ENCODE assay signal across 1 cellular context in genomic region chr2:53787911-53788289, GRCh38.
TF ChIP-seq lines count a peak whose summit lies in the region.

No MANE protein-coding gene starts in this region.

TF ChIP-seq in GM12878, 131 proteins besides CTCF, POLR2A, EP300 and RAD21 (continued from another document):
- TF ChIP-seq, protein P1, sequence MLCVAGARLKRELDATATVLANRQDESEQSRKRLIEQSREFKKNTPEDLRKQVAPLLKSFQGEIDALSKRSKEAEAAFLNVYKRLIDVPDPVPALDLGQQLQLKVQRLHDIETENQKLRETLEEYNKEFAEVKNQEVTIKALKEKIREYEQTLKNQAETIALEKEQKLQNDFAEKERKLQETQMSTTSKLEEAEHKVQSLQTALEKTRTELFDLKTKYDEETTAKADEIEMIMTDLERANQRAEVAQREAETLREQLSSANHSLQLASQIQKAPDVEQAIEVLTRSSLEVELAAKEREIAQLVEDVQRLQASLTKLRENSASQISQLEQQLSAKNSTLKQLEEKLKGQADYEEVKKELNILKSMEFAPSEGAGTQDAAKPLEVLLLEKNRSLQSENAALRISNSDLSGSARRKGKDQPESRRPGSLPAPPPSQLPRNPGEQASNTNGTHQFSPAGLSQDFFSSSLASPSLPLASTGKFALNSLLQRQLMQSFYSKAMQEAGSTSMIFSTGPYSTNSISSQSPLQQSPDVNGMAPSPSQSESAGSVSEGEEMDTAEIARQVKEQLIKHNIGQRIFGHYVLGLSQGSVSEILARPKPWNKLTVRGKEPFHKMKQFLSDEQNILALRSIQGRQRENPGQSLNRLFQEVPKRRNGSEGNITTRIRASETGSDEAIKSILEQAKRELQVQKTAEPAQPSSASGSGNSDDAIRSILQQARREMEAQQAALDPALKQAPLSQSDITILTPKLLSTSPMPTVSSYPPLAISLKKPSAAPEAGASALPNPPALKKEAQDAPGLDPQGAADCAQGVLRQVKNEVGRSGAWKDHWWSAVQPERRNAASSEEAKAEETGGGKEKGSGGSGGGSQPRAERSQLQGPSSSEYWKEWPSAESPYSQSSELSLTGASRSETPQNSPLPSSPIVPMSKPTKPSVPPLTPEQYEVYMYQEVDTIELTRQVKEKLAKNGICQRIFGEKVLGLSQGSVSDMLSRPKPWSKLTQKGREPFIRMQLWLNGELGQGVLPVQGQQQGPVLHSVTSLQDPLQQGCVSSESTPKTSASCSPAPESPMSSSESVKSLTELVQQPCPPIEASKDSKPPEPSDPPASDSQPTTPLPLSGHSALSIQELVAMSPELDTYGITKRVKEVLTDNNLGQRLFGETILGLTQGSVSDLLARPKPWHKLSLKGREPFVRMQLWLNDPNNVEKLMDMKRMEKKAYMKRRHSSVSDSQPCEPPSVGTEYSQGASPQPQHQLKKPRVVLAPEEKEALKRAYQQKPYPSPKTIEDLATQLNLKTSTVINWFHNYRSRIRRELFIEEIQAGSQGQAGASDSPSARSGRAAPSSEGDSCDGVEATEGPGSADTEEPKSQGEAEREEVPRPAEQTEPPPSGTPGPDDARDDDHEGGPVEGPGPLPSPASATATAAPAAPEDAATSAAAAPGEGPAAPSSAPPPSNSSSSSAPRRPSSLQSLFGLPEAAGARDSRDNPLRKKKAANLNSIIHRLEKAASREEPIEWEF (IDR thresholded peaks at IDR 0.05; ENCODE audit: insufficient replicate concordance, low read depth, low read length), result no peak
TF ChIP-seq in GM12878: peak in this region for 1.
